1 cellular context compared by ENCODE assay signal in the genomic region with DNA sequence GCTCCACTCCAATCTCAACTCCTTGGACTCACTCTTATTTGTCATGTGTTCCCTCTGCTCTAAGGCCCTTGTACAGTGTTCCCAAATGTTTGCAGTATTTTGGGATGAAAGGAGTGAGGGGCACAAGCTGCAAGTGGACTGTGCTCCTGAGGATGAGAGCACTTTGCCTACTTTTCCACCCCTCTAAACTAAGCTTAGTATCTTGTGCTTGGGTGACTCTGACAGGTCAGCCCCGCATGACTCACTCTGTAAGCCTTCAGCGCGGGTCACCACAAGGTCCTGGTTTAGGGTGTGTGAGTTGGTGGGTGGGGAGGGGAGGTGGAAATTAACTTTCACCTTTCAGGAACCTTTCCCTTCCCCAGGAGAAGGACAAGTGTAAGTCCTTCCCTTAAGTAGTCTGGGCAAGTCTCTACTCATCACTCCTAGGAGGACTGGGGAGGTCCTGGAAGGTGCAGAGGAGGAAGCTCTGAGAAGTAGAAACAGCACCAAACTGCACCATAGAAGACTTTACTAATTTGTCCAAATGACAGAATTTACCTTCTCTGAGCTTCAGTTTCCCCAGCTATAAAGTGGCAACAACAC.
TF ChIP-seq lines count a peak whose summit lies in the region.

No MANE protein-coding gene starts in this region.

TF ChIP-seq in HEK293T, 16 proteins besides CTCF, POLR2A, EP300 and RAD21:
- no peak for TF ChIP-seq FOXK2 (IDR thresholded peaks at IDR 0.05)
- no peak for TF ChIP-seq SUZ12 (IDR thresholded peaks at IDR 0.05)
- no peak for TF ChIP-seq HDGF (IDR thresholded peaks at IDR 0.05; ENCODE audit: borderline replicate concordance)
- no peak for TF ChIP-seq FOXA1 (IDR thresholded peaks at IDR 0.05)
- no peak for TF ChIP-seq TARDBP (IDR thresholded peaks at IDR 0.05)
- no peak for TF ChIP-seq ZNF384 (IDR thresholded peaks at IDR 0.05)
- TF ChIP-seq SP1 (IDR thresholded peaks at IDR 0.05), result no peak
- TF ChIP-seq CTBP1 (IDR thresholded peaks at IDR 0.05; ENCODE audit: borderline replicate concordance), result no peak
